In the genomic region with DNA sequence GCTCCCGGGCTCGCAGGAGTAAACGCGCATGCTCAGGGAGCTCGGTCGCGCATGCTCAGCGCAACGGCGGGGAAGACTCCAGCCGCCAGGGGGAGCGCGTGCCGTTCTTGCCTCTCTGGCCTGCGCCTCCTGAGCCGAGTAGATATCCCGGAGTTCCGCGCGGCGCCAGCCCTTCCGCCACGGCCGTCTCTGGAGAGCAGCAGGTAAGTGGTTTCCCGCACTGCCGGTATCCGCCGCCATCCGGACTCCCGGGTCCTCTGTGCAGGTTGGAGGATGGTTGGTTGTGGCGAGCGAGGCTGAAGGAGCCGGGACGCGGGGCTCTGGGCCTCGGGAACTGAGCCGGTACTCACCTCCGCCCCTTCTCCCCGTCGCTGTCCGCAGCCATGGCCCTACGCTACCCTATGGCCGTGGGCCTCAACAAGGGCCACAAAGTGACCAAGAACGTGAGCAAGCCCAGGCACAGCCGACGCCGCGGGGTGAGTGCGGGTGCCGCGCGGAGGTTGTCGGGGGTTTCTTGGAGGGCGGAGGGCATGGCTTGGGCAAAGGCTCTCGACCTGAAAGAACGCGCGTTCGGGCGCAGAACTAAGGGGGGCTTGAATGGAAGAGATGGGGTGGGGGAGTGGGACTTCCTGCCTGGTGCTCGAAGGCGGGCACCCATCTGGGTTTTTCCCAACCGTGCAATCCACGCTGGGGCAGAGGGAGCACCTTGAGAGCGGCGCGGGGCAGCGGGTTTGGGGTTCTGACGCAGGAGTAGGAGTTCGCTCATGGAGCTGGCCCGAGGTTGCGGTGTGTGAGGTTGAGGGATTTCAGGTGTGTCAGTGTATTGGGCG, we compare ENCODE assay signal across 8 cellular contexts. TPM values are rescaled to one million over a fixed set of nuclear protein-coding genes. Genes with fewer than 3 reads are reported as not detected.
DNase-seq lines count a peak whose midpoint lies in the region; ATAC-seq and TF ChIP-seq lines count a peak whose summit lies in the region.

A gene (plus strand): TSS at position 171 of the 830 bp plus-strand sequence. CDS start 213 bp downstream, at position 384.

- dilution Hi-C loops in IMR-90 (cut with HindIII; ENCODE audit: low sequenced_read_pairs, unreplicated experiment): no loop called here

- H3K79me2 ChIP-seq in OCI-LY7 (ENCODE audit: insufficient read depth, low read depth, low read length): peaks cover 37% of the 10 kb centered on the region

- H3K4me3 ChIP-seq in CD8-positive, alpha-beta memory T cell (ENCODE audit: low read length): peak within 1 kb of the TSS; percentile 97
- H3K4me3 ChIP-seq in IMR-90 (ENCODE audit: insufficient read depth, low read depth, low read length) (peak within 1 kb of the TSS; percentile 74), OCI-LY7 (ENCODE audit: low read depth, low read length, poor library complexity, severe bottlenecking) (peak within 1 kb of the TSS; percentile 88)

- H4K20me1 ChIP-seq in IMR-90 (ENCODE audit: insufficient read depth, low read length) (peaks cover 53% of the 10 kb centered on the region), OCI-LY7 (ENCODE audit: insufficient read depth, low read length) (0 out of 2 replicates have a peak, but pooled peaks cover 6% of the 10 kb centered on the region)

- H3K9me3 Mint-ChIP-seq in CD8-positive, alpha-beta memory T cell: no peaks in the 10 kb centered on the region

- H3K23ac ChIP-seq in IMR-90 (ENCODE audit: low read depth, low read length): peak within 1 kb of the TSS; percentile 96

- peaks cover 0 to 45% of the 10 kb centered on the region in 2 experiments; a peak in 1 of 4 replicates for H3K79me1 ChIP-seq in IMR-90 (ENCODE audit: low read depth in 1 of 2, low read length in 2 of 2)

- H3K4ac ChIP-seq in IMR-90 (ENCODE audit: low read depth, low read length): peak within 1 kb of the TSS; percentile 88

- no peak within 1 kb of the TSS for H2BK120ac ChIP-seq in IMR-90 (ENCODE audit: low read depth, low read length)

- H3K4me2 ChIP-seq in IMR-90 (ENCODE audit: low read depth, low read length) (peak within 1 kb of the TSS; percentile 97), OCI-LY7 (ENCODE audit: low read length) (peak within 1 kb of the TSS; percentile 83)

- peak within 1 kb of the TSS; percentile 52 for H4K5ac ChIP-seq in IMR-90 (ENCODE audit: low read depth, low read length)

- peak within 1 kb of the TSS; percentile 61 for H2BK5ac ChIP-seq in IMR-90 (ENCODE audit: low read depth, low read length, poor library complexity, severe bottlenecking)

- intact Hi-C loops in IMR-90 (cut with micrococcal nuclease): no loop called here
- intact Hi-C loops in OCI-LY7 (cut with micrococcal nuclease; ENCODE audit: unreplicated experiment): loop anchor here (2.0 kb wide), 2 partner anchors 68 to 100 kb away; a partner anchor contains a TSS

- H3K4me3 Mint-ChIP-seq in CD8-positive, alpha-beta memory T cell: peak within 1 kb of the TSS; percentile 91 to 97 (median 95)

- H2BK15ac ChIP-seq in IMR-90 (ENCODE audit: low read depth, low read length): no peak within 1 kb of the TSS

- no peaks in the 10 kb centered on the region for H3K9me2 ChIP-seq in OCI-LY7 (ENCODE audit: insufficient read depth, low read length)

- H3K36me3 Mint-ChIP-seq in CD8-positive, alpha-beta memory T cell: peaks cover 0 to 51% (median 0%) of the 10 kb centered on the region in 3 donors

- peaks cover 7% of the 10 kb centered on the region; the same call in 1 of the 2 replicates for H3K9me1 ChIP-seq in IMR-90 (ENCODE audit: insufficient read depth, low read length)

- POLR2A ChIA-PET in CD8-positive, alpha-beta memory T cell (lab: Charles Lee): interaction anchor here (0.5 to 2.4 kb wide), 12 partner anchors 8 to 1159 kb away, joined by 3 to 28 read pairs (median 4); a partner anchor contains a TSS
- POLR2A ChIA-PET in IMR-90 (lab: Charles Lee; ENCODE audit: unreplicated experiment) (no interaction called here), OCI-LY7 (lab: Charles Lee) (interaction anchor here (1.0 to 1.5 kb wide), 3 partner anchors 15 to 68 kb away, joined by 4 to 6 read pairs (median 4); a partner anchor contains a TSS)

- CTCF ChIA-PET in CD8-positive, alpha-beta memory T cell (lab: Charles Lee): interaction anchor here (0.6 to 4.7 kb wide), 21 partner anchors 9 to 289 kb away, joined by 3 to 47 read pairs (median 4); a partner anchor contains a TSS
- CTCF ChIA-PET in IMR-90 (lab: Yijun Ruan, JAX) (interaction anchor here (0.9 kb wide), 3 partner anchors 15 to 82 kb away, joined by 3 to 5 read pairs (median 3); no protein-coding TSS in a partner anchor), OCI-LY7 (lab: Charles Lee; ENCODE audit: unreplicated experiment) (no interaction called here)

- peaks cover 24 to 64% (median 28%) of the 10 kb centered on the region in 3 donors for H3K4me1 Mint-ChIP-seq in CD8-positive, alpha-beta memory T cell

- H3K9ac ChIP-seq in IMR-90 (ENCODE audit: low read depth, low read length): peak within 1 kb of the TSS; percentile 78

- in situ Hi-C loops in IMR-90 (cut with MboI; ENCODE audit: low sequenced_read_pairs): no loop called here

- H3K18ac ChIP-seq in IMR-90 (ENCODE audit: low read depth, low read length): no peak within 1 kb of the TSS

- peak within 1 kb of the TSS; percentile 89 for H3K27ac ChIP-seq in CD8-positive, alpha-beta memory T cell (ENCODE audit: low read depth, low read length)
- H3K27ac ChIP-seq in IMR-90 (ENCODE audit: insufficient read depth, low read length) (peak within 1 kb of the TSS; percentile 78), OCI-LY7 (ENCODE audit: low read depth, low read length, poor library complexity, severe bottlenecking) (peak within 1 kb of the TSS; percentile 73)

- H2AK9ac ChIP-seq in IMR-90 (replicated peaks; ENCODE audit: low read depth, low read length, poor library complexity): peak within 1 kb of the TSS; percentile 100

- no peaks in the 10 kb centered on the region for H3K9me3 ChIP-seq in CD8-positive, alpha-beta memory T cell (ENCODE audit: low read length)
- H3K9me3 ChIP-seq in IMR-90 (ENCODE audit: control insufficient read depth, insufficient read depth, low read length) (no peaks in the 10 kb centered on the region), OCI-LY7 (ENCODE audit: low read length) (no peaks in the 10 kb centered on the region)

- H3K27ac Mint-ChIP-seq in CD8-positive, alpha-beta memory T cell: peak within 1 kb of the TSS; percentile 90 to 99 (median 97)

- H2AFZ ChIP-seq in IMR-90 (replicated peaks; ENCODE audit: low read length, poor library complexity) (peak within 1 kb of the TSS; percentile 95), OCI-LY7 (ENCODE audit: low read length) (no peak within 1 kb of the TSS)

- peaks cover 16% of the 10 kb centered on the region for H3K4me1 ChIP-seq in CD8-positive, alpha-beta memory T cell (ENCODE audit: insufficient read depth, low read length)
- H3K4me1 ChIP-seq in IMR-90 (ENCODE audit: control insufficient read depth, insufficient read depth, low read length) (peaks cover 2% of the 10 kb centered on the region; the same call in 1 of the 2 replicates), OCI-LY7 (ENCODE audit: insufficient read depth, low read length, poor library complexity, severe bottlenecking) (peaks cover 18% of the 10 kb centered on the region)

- peaks cover 12% of the 10 kb centered on the region for H3K36me3 ChIP-seq in CD8-positive, alpha-beta memory T cell (ENCODE audit: insufficient read depth, low read length)
- H3K36me3 ChIP-seq in IMR-90 (ENCODE audit: control insufficient read depth, insufficient read depth, low read length): peaks cover 41% of the 10 kb centered on the region
- H3K36me3 ChIP-seq in OCI-LY7 (ENCODE audit: insufficient read depth, low read length): peaks cover 52% of the 10 kb centered on the region

- H3K27me3 Mint-ChIP-seq in CD8-positive, alpha-beta memory T cell: no peaks in the 10 kb centered on the region

- peak within 1 kb of the TSS; percentile 24; the same call in 1 of the 2 replicates for H3K56ac ChIP-seq in IMR-90 (ENCODE audit: extremely low read depth, insufficient read depth, low read length)

- TF ChIP-seq RAD21 in IMR-90 (IDR thresholded peaks at IDR 0.05; ENCODE audit: low read length): peak; percentile 57

- no peak within 1 kb of the TSS for H2BK20ac ChIP-seq in IMR-90 (ENCODE audit: low read depth, low read length)

- BruUV-seq in IMR-90 (replicated peaks; lab: Mats Ljungman, UMichigan) (TSS peak; percentile 75), OCI-LY7 (replicated peaks; lab: Mats Ljungman, UMichigan) (no TSS peak)

- peak within 1 kb of the TSS; percentile 83; the same call in 1 of the 2 replicates for H4K91ac ChIP-seq in IMR-90 (ENCODE audit: insufficient read depth, low read depth, low read length)

- peak; percentile 35 for ATAC-seq in GM21360 (IDR thresholded peaks at IDR 0.05; ENCODE audit: unreplicated experiment)
- peak; percentile 65 for ATAC-seq in IMR-90 (ENCODE audit: low read depth)

- H3K27me3 ChIP-seq in CD8-positive, alpha-beta memory T cell (ENCODE audit: insufficient read depth, low read length, poor library complexity, severe bottlenecking): no peaks in the 10 kb centered on the region
- no peaks in the 10 kb centered on the region for H3K27me3 ChIP-seq in IMR-90 (ENCODE audit: control insufficient read depth, insufficient read depth, low read length)

- 2% methylated on average over 32 of the region's 73 CpGs; no CpG with 5 or more reads in 1 of the 2 experiments for WGBS in IMR-90 (ENCODE audit: extremely low coverage in 2 of 2, insufficient read length in 1 of 2), 2 experiments

- TF ChIP-seq POLR2A in IMR-90 (IDR thresholded peaks at IDR 0.05; ENCODE audit: low read depth, low read length): peak; percentile 99

- peak; percentile 99 for TF ChIP-seq CTCF in IMR-90 (conservative IDR thresholded peaks at IDR 0.05; ENCODE audit: low read depth, low read length)
- peak; percentile 85 for TF ChIP-seq CTCF in OCI-LY7 (conservative IDR thresholded peaks at IDR 0.05; ENCODE audit: low read length)

- DNase-seq in CD8-positive, alpha-beta memory T cell: peak; percentile 97 to 98 (median 98)
- DNase-seq in IMR-90: peak; percentile 93
- DNase-seq in OCI-LY7 (ENCODE audit: low spot score): peak; percentile 97
- peak; percentile 99 for DNase-seq in activated T-cell treated with anti-CD3 and anti-CD28 coated beads for 24 hours (ENCODE audit: low read depth)
- DNase-seq in epidermal melanocyte (ENCODE audit: insufficient read length, low spot score): peak; percentile 99
- peak; percentile 97 for DNase-seq in middle frontal gyrus (ENCODE audit: extremely low spot score, low spot score)
- peak; percentile 99 for DNase-seq in stimulated activated CD8-positive, alpha-beta memory T cell treated with anti-CD3 and anti-CD28 coated beads, Interleukin-2, amount 100 ng/mL, for 48 hours (ENCODE audit: low read depth in 2 of 2)

- H4K8ac ChIP-seq in IMR-90 (ENCODE audit: low read depth in 2 of 2, low read length in 2 of 2): peak within 1 kb of the TSS; percentile 26 to 97

- H3K14ac ChIP-seq in IMR-90 (replicated peaks; ENCODE audit: low read depth, low read length): peak within 1 kb of the TSS; percentile 93

- peak within 1 kb of the TSS; percentile 90 for H2AK5ac ChIP-seq in IMR-90 (ENCODE audit: low read depth, low read length)

RNA-seq across cellular contexts. Expression of the gene that starts here (rescaled TPM):
- 1,000 to 10,000 TPM; 1,478 to 1,485 TPM for total RNA-seq in CD8-positive, alpha-beta memory T cell
- polyA plus RNA-seq in CD8-positive, alpha-beta memory T cell: 2,003 TPM
- total RNA-seq in IMR-90 (2012; rRNA removed) (232 and 251 TPM in 2 replicates), OCI-LY7 (2022) (1,232 and 1,257 TPM in 2 replicates)
- polyA plus RNA-seq in IMR-90 (2012; rRNA removed): 757 and 1,037 TPM in 2 replicates
- 423 and 828 TPM in 2 replicates for polyA plus RNA-seq in IMR-90 (2012; cell fraction: cytosol; rRNA removed)
- 216 and 218 TPM in 2 replicates for polyA plus RNA-seq in IMR-90 (2012; cell fraction: nucleus; rRNA removed; ENCODE audit: low replicate concordance)
- total RNA-seq in OCI-LY7 (2014; rRNA removed; shearing (Covaris generic)): 1,836 and 1,936 TPM in 2 replicates

Comparison
In these comparisons a context has a peak if more than half of its experiments do, and no peak if none do; other contexts are left out.
1. Peak in every context shown above with its lines: DNase-seq, ATAC-seq, H3K4me3 ChIP-seq and H3K27ac ChIP-seq.